9 cellular contexts compared by ENCODE assay signal in genomic region chr13:111204438-111205177, GRCh38.
DNase-seq lines count a peak whose midpoint lies in the region; ATAC-seq and TF ChIP-seq lines count a peak whose summit lies in the region.
"Had no signal": no experiment of that assay in that cellular context is flagged by ENCODE, and none has a peak within 500 bp of the region (broad histone marks: within the 10 kb centered on the region; RNA-seq: fewer than 3 reads in every experiment).

No MANE protein-coding gene starts in this region.

- no peaks in the 10 kb centered on the region for H3K27me3 ChIP-seq in BLaER1 treated with 17β-estradiol and CSF1 and Interleukin-3, amounts not matched to agents 10 nM and 100 nM
- H3K27me3 ChIP-seq in esophagus muscularis mucosa: no peaks in the 10 kb centered on the region
- H3K27me3 ChIP-seq in neural cell (ENCODE audit: insufficient read depth, low read depth, low read length): no peaks in the 10 kb centered on the region

- no peak for TF ChIP-seq RAD21 in neural cell (conservative IDR thresholded peaks at IDR 0.05)

- peaks cover 39 to 97% (median 87%) of the 10 kb centered on the region in 11 experiments for H4K20me1 ChIP-seq in BLaER1 treated with 17β-estradiol and CSF1 and Interleukin-3, amounts not matched to agents 10 nM and 100 nM
- H4K20me1 ChIP-seq in neural cell (ENCODE audit: insufficient read depth): peaks cover 5% of the 10 kb centered on the region

- peak overlapping the region in 8 of 11 experiments; percentile 15 to 57 (median 38); a peak in 10 of 22 replicates for H3K9ac ChIP-seq in BLaER1 treated with 17β-estradiol and CSF1 and Interleukin-3, amounts not matched to agents 10 nM and 100 nM
- H3K9ac ChIP-seq in neural cell (ENCODE audit: low read length): peak overlapping the region; percentile 32

- ATAC-seq in GM18868 (IDR thresholded peaks at IDR 0.05; ENCODE audit: unreplicated experiment): no peak

- TF ChIP-seq CTCF in esophagus muscularis mucosa (IDR thresholded peaks at IDR 0.05): no peak
- TF ChIP-seq CTCF in neural cell (IDR thresholded peaks at IDR 0.05; ENCODE audit: poor library complexity, severe bottlenecking): no peak

- peaks cover 50 to 74% (median 62%) of the 10 kb centered on the region in 10 experiments for H3K4me1 ChIP-seq in BLaER1 treated with 17β-estradiol and CSF1 and Interleukin-3, amounts not matched to agents 10 nM and 100 nM
- H3K4me1 ChIP-seq in esophagus muscularis mucosa: peaks cover 59 to 79% (median 62%) of the 10 kb centered on the region in 4 donors

- H3F3A ChIP-seq in neural cell (ENCODE audit: insufficient read depth, low read length, poor library complexity, severe bottlenecking): no peaks in the 10 kb centered on the region

- no peak for TF ChIP-seq POLR2A in esophagus muscularis mucosa (IDR thresholded peaks at IDR 0.05; ENCODE audit: low read depth)

- peaks cover 80% of the 10 kb centered on the region for H3K79me2 ChIP-seq in neural cell (replicated peaks; ENCODE audit: insufficient read depth, low read length)

- H3K4me2 ChIP-seq in BLaER1 treated with 17β-estradiol and CSF1 and Interleukin-3, amounts not matched to agents 10 nM and 100 nM: peak overlapping the region; percentile 81 to 96 (median 91)
- no peak overlapping the region for H3K4me2 ChIP-seq in neural cell (ENCODE audit: low read length)

- peak overlapping the region in 4 of 10 experiments; percentile 15 to 43 (median 39); a peak in 3 of 20 replicates for H3K4me3 ChIP-seq in BLaER1 treated with 17β-estradiol and CSF1 and Interleukin-3, amounts not matched to agents 10 nM and 100 nM
- peak overlapping the region; percentile 8 to 43 (median 21) for H3K4me3 ChIP-seq in esophagus muscularis mucosa
- peak overlapping the region; percentile 55 for H3K4me3 ChIP-seq in neural cell (ENCODE audit: low read length)

- TF ChIP-seq EP300 in esophagus muscularis mucosa (IDR thresholded peaks at IDR 0.05) (no peak), neural cell (conservative IDR thresholded peaks at IDR 0.05; ENCODE audit: poor library complexity, severe bottlenecking) (no peak)

- WGBS in esophagus muscularis mucosa: 69% methylated on average over 14 of the region's 16 CpGs

- no peak overlapping the region for H2AFZ ChIP-seq in neural cell (ENCODE audit: low read depth, low read length)

- peak; percentile 31 for DNase-seq in NCI-H69 (lab: John Stamatoyannopoulos, UW)
- DNase-seq in esophagus muscularis mucosa (ENCODE audit: extremely low spot score): no peak
- no peak for DNase-seq in SKM-1 treated with dmso at 0.1 percent for 144 hours (lab: John Stamatoyannopoulos, UW; ENCODE audit: unreplicated experiment)
- DNase-seq in activated CD4-positive, CD25-positive, alpha-beta regulatory T cell (lab: John Stamatoyannopoulos, UW): no peak
- DNase-seq in NCI-H748 treated with DMSO at 0.1 percent for 48 hours (lab: John Stamatoyannopoulos, UW): no peak
- DNase-seq: NCI-H2081 had no signal

- H3K36me3 ChIP-seq in BLaER1 treated with 17β-estradiol and CSF1 and Interleukin-3, amounts not matched to agents 10 nM and 100 nM: peaks cover 31 to 59% (median 51%) of the 10 kb centered on the region in 11 experiments
- H3K36me3 ChIP-seq in esophagus muscularis mucosa: peaks cover 0 to 18% (median 4%) of the 10 kb centered on the region in 4 donors
- no peaks in the 10 kb centered on the region for H3K36me3 ChIP-seq in neural cell (ENCODE audit: insufficient read depth, low read length)

- H3K27ac ChIP-seq in BLaER1 treated with 17β-estradiol and CSF1 and Interleukin-3, amounts not matched to agents 10 nM and 100 nM: peak overlapping the region in 9 of 11 experiments; percentile 23 to 72 (median 62); a peak in 16 of 22 replicates
- H3K27ac ChIP-seq in esophagus muscularis mucosa (replicated peaks in 1 of 4) (peak overlapping the region; percentile 34 to 68 (median 53)), neural cell (ENCODE audit: low read length) (peak overlapping the region; percentile 31)

- no peaks in the 10 kb centered on the region; a peak in 1 of 22 replicates for H3K9me3 ChIP-seq in BLaER1 treated with 17β-estradiol and CSF1 and Interleukin-3, amounts not matched to agents 10 nM and 100 nM (replicated peaks in 1 of 11)
- H3K9me3 ChIP-seq in esophagus muscularis mucosa: no peaks in the 10 kb centered on the region
- no peaks in the 10 kb centered on the region for H3K9me3 ChIP-seq in neural cell (ENCODE audit: low read length)

- intact Hi-C loops in esophagus muscularis mucosa (cut with DNase I): no loop called here

- no peaks in the 10 kb centered on the region for H3K9me2 ChIP-seq in neural cell (ENCODE audit: insufficient read depth, low read length)

TF ChIP-seq in neural cell, 6 proteins besides CTCF, POLR2A, EP300 and RAD21:
- no peak for TF ChIP-seq POLR2AphosphoS5 (IDR thresholded peaks at IDR 0.05)
- TF ChIP-seq EZH2 (IDR thresholded peaks at IDR 0.05; ENCODE audit: borderline replicate concordance, insufficient read depth, low read length, poor library complexity, severe bottlenecking): no peak
- TF ChIP-seq, protein P1, sequence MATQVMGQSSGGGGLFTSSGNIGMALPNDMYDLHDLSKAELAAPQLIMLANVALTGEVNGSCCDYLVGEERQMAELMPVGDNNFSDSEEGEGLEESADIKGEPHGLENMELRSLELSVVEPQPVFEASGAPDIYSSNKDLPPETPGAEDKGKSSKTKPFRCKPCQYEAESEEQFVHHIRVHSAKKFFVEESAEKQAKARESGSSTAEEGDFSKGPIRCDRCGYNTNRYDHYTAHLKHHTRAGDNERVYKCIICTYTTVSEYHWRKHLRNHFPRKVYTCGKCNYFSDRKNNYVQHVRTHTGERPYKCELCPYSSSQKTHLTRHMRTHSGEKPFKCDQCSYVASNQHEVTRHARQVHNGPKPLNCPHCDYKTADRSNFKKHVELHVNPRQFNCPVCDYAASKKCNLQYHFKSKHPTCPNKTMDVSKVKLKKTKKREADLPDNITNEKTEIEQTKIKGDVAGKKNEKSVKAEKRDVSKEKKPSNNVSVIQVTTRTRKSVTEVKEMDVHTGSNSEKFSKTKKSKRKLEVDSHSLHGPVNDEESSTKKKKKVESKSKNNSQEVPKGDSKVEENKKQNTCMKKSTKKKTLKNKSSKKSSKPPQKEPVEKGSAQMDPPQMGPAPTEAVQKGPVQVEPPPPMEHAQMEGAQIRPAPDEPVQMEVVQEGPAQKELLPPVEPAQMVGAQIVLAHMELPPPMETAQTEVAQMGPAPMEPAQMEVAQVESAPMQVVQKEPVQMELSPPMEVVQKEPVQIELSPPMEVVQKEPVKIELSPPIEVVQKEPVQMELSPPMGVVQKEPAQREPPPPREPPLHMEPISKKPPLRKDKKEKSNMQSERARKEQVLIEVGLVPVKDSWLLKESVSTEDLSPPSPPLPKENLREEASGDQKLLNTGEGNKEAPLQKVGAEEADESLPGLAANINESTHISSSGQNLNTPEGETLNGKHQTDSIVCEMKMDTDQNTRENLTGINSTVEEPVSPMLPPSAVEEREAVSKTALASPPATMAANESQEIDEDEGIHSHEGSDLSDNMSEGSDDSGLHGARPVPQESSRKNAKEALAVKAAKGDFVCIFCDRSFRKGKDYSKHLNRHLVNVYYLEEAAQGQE (IDR thresholded peaks at IDR 0.05; ENCODE audit: borderline replicate concordance): no peak
- TF ChIP-seq SMC3 (conservative IDR thresholded peaks at IDR 0.05; ENCODE audit: poor library complexity): no peak
- TF ChIP-seq TAF1 (IDR thresholded peaks at IDR 0.05; ENCODE audit: low read depth): no peak
- TF ChIP-seq MXI1 (conservative IDR thresholded peaks at IDR 0.05; ENCODE audit: poor library complexity, severe bottlenecking): no peak
